ENCODE assay signal across 14 cellular contexts in genomic region chr9:94600715-94601114, GRCh38. TPM values are rescaled to one million over a fixed set of nuclear protein-coding genes. Genes with fewer than 3 reads are reported as not detected.
A peak's percentile ranks its signal among the peaks of the same experiment; 100 is the strongest.
DNase-seq lines count a peak whose midpoint lies in the region; ATAC-seq and TF ChIP-seq lines count a peak whose summit lies in the region.
"Had no signal": no experiment of that assay in that cellular context is flagged by ENCODE, and none has a peak within 500 bp of the region (broad histone marks: within the 10 kb centered on the region; RNA-seq: fewer than 3 reads in every experiment).

No MANE protein-coding gene starts in this region.

- intact Hi-C loops in OCI-LY7 (cut with micrococcal nuclease; ENCODE audit: unreplicated experiment) (no loop called here), transverse colon (cut with DNase I; ENCODE audit: low total_unique reads) (loop anchor here (2.0 kb wide), 1 partner anchor 70 kb away; no protein-coding TSS in a partner anchor)

- H2BK15ac ChIP-seq in neuronal stem cell (ENCODE audit: low read length), result no peak overlapping the region

- H3K9me3 ChIP-seq in OCI-LY7 (ENCODE audit: low read length) (no peaks in the 10 kb centered on the region), liver (ENCODE audit: control insufficient read depth in 4 of 4, low read length in 3 of 4) (no peaks in the 10 kb centered on the region), neuronal stem cell (replicated peaks in 1 of 2; ENCODE audit: control insufficient read depth in 2 of 2, insufficient read depth in 1 of 2, low read depth in 1 of 2, low read length in 2 of 2) (no peaks in the 10 kb centered on the region), transverse colon (no peaks in the 10 kb centered on the region)
- H3K9me3 ChIP-seq: BLaER1 treated with 17β-estradiol and CSF1 and Interleukin-3, amounts not matched to agents 10 nM and 100 nM had no signal

- ATAC-seq in HG03175 (IDR thresholded peaks at IDR 0.05; ENCODE audit: unreplicated experiment), result no peak
- ATAC-seq in HG03025 (IDR thresholded peaks at IDR 0.05; ENCODE audit: low FRiP score, unreplicated experiment), result no peak

- H2AFZ ChIP-seq in OCI-LY7 (ENCODE audit: low read length) (peak overlapping the region; percentile 87; the same call in 1 of the 2 replicates), neuronal stem cell (ENCODE audit: low read length) (peak overlapping the region; percentile 23)
- H2AFZ ChIP-seq: GM23248 had no signal

- BruUV-seq in OCI-LY7 (replicated peaks; lab: Mats Ljungman, UMichigan), result no TSS peak

- no peak overlapping the region for H2BK12ac ChIP-seq in neuronal stem cell (ENCODE audit: low read length)

- H3K4me2 ChIP-seq in OCI-LY7 (ENCODE audit: low read length), result peak overlapping the region; percentile 59
- no peak overlapping the region for H3K4me2 ChIP-seq in neuronal stem cell (ENCODE audit: insufficient read depth, low read length, poor library complexity, severe bottlenecking)
- H3K4me2 ChIP-seq: BLaER1 treated with 17β-estradiol and CSF1 and Interleukin-3, amounts not matched to agents 10 nM and 100 nM had no signal

- H3K4me1 ChIP-seq in OCI-LY7 (ENCODE audit: insufficient read depth, low read length, poor library complexity, severe bottlenecking), result peaks cover 92% of the 10 kb centered on the region
- peaks cover 0 to 16% (median 6%) of the 10 kb centered on the region in 4 donors for H3K4me1 ChIP-seq in liver (ENCODE audit: control insufficient read depth in 4 of 4, insufficient read depth in 4 of 4, low read length in 3 of 4)
- H3K4me1 ChIP-seq in neuronal stem cell (ENCODE audit: control insufficient read depth in 2 of 2, insufficient read depth in 1 of 2, low read depth in 1 of 2, low read length in 2 of 2), result peaks cover 0 to 2% of the 10 kb centered on the region in 2 donors
- H3K4me1 ChIP-seq in transverse colon, result peaks cover 15 to 38% (median 26%) of the 10 kb centered on the region in 4 donors

- TF ChIP-seq CTCF in OCI-LY7 (conservative IDR thresholded peaks at IDR 0.05; ENCODE audit: low read length), result no peak
- TF ChIP-seq CTCF in liver (IDR thresholded peaks at IDR 0.05; ENCODE audit: low read depth, low read length, missing input control), result no peak
- no peak for TF ChIP-seq CTCF in transverse colon (IDR thresholded peaks at IDR 0.05)

- no peak overlapping the region for H3K4me3 ChIP-seq in OCI-LY7 (ENCODE audit: low read depth, low read length, poor library complexity, severe bottlenecking)
- no peak overlapping the region for H3K4me3 ChIP-seq in liver (ENCODE audit: low read depth in 1 of 3, low read length in 3 of 3)
- H3K4me3 ChIP-seq in neuronal stem cell (ENCODE audit: low read length in 2 of 2), result no peak overlapping the region
- H3K4me3 ChIP-seq in transverse colon, result no peak overlapping the region
- H3K4me3 ChIP-seq: BLaER1 treated with 17β-estradiol and CSF1 and Interleukin-3, amounts not matched to agents 10 nM and 100 nM; GM23248 had no signal

- H2BK5ac ChIP-seq in neuronal stem cell (ENCODE audit: low read length), result no peak overlapping the region

- no peak overlapping the region for H2AK5ac ChIP-seq in neuronal stem cell (ENCODE audit: low read depth, low read length)

- H3K9ac ChIP-seq in liver (ENCODE audit: low read depth in 1 of 2, low read length in 2 of 2) (peak overlapping the region in 1 of 2 donors; percentile 34), neuronal stem cell (ENCODE audit: low read depth, low read length, poor library complexity) (no peak overlapping the region)
- H3K9ac ChIP-seq: BLaER1 treated with 17β-estradiol and CSF1 and Interleukin-3, amounts not matched to agents 10 nM and 100 nM; GM23248 had no signal

- H4K8ac ChIP-seq in neuronal stem cell (ENCODE audit: low read depth, low read length), result no peak overlapping the region

- no peaks in the 10 kb centered on the region for H3K9me2 ChIP-seq in OCI-LY7 (ENCODE audit: insufficient read depth, low read length)

- no peak overlapping the region for H2BK120ac ChIP-seq in neuronal stem cell (ENCODE audit: low read depth, low read length)

- H3K18ac ChIP-seq in neuronal stem cell (ENCODE audit: low read length), result no peak overlapping the region

- TF ChIP-seq RAD21 in liver (IDR thresholded peaks at IDR 0.05), result no peak

- CTCF ChIA-PET in OCI-LY7 (lab: Charles Lee; ENCODE audit: unreplicated experiment), result no interaction called here

- no peak for TF ChIP-seq EP300 in transverse colon (IDR thresholded peaks at IDR 0.05; ENCODE audit: low read depth)

- H3K27ac ChIP-seq in OCI-LY7 (ENCODE audit: low read depth, low read length, poor library complexity, severe bottlenecking), result peak overlapping the region; percentile 83
- peak overlapping the region; percentile 72 to 86 for H3K27ac ChIP-seq in liver (ENCODE audit: low read depth in 1 of 2, low read length in 2 of 2)
- no peak overlapping the region for H3K27ac ChIP-seq in neuronal stem cell (replicated peaks; ENCODE audit: low read length)
- peak overlapping the region in 3 of 4 donors; percentile 60 to 72 (median 64) for H3K27ac ChIP-seq in transverse colon
- H3K27ac ChIP-seq: BLaER1 treated with 17β-estradiol and CSF1 and Interleukin-3, amounts not matched to agents 10 nM and 100 nM; GM23248 had no signal

- H4K91ac ChIP-seq in neuronal stem cell (ENCODE audit: low read depth, low read length, poor library complexity), result no peak overlapping the region

- 68% methylated on average over 10 of the region's 10 CpGs for WGBS in liver
- no CpG with 5 or more reads among the region's 10 CpGs for WGBS in neuronal stem cell (ENCODE audit: extremely low coverage in 2 of 2, insufficient read length in 2 of 2, insufficient replicate concordance in 1 of 2), 2 donors
- WGBS in transverse colon (ENCODE audit: low coverage in 1 of 2), 2 donors, result 51 to 60% methylated on average over 9 to 10 of the region's 10 CpGs

- H3K79me1 ChIP-seq in neuronal stem cell (ENCODE audit: low read depth, low read length), result no peaks in the 10 kb centered on the region

- H3K79me2 ChIP-seq in OCI-LY7 (ENCODE audit: insufficient read depth, low read depth, low read length), result peaks cover 9% of the 10 kb centered on the region; the same call in 1 of the 2 replicates

- H3K36me3 ChIP-seq in OCI-LY7 (ENCODE audit: insufficient read depth, low read length), result peaks cover 5% of the 10 kb centered on the region; the same call in 1 of the 2 replicates
- H3K36me3 ChIP-seq in liver (ENCODE audit: control insufficient read depth in 4 of 4, insufficient read depth in 3 of 4, low read depth in 1 of 4, low read length in 3 of 4), result peaks cover 2 to 29% (median 19%) of the 10 kb centered on the region in 4 donors
- H3K36me3 ChIP-seq in neuronal stem cell (replicated peaks in 1 of 2; ENCODE audit: control insufficient read depth in 2 of 2, insufficient read depth in 2 of 2, low read length in 2 of 2), result no peaks in the 10 kb centered on the region
- no peaks in the 10 kb centered on the region for H3K36me3 ChIP-seq in transverse colon
- H3K36me3 ChIP-seq: BLaER1 treated with 17β-estradiol and CSF1 and Interleukin-3, amounts not matched to agents 10 nM and 100 nM had no signal

- TF ChIP-seq POLR2A in transverse colon (IDR thresholded peaks at IDR 0.05), result no peak

- no peak overlapping the region for H3K23ac ChIP-seq in neuronal stem cell (ENCODE audit: low read depth, low read length, poor library complexity)

- no peaks in the 10 kb centered on the region for H4K20me1 ChIP-seq in OCI-LY7 (ENCODE audit: insufficient read depth, low read length)
- H4K20me1 ChIP-seq: BLaER1 treated with 17β-estradiol and CSF1 and Interleukin-3, amounts not matched to agents 10 nM and 100 nM had no signal

- no peak overlapping the region for H3K4ac ChIP-seq in neuronal stem cell (ENCODE audit: low read length)

- H3K14ac ChIP-seq in neuronal stem cell (ENCODE audit: low read length), result no peak overlapping the region

- POLR2A ChIA-PET in OCI-LY7 (lab: Charles Lee), result interaction anchor here (1.1 to 1.5 kb wide), 2 partner anchors 16 to 73 kb away, joined by 3 to 4 read pairs; no protein-coding TSS in a partner anchor

- H3K27me3 ChIP-seq in liver (ENCODE audit: control insufficient read depth in 4 of 4, insufficient read depth in 4 of 4, low read length in 3 of 4) (no peaks in the 10 kb centered on the region), neuronal stem cell (ENCODE audit: control insufficient read depth in 3 of 3, insufficient read depth in 3 of 3, low read depth in 1 of 3, low read length in 3 of 3) (peaks cover 0 to 19% (median 0%) of the 10 kb centered on the region in 3 experiments), transverse colon (no peaks in the 10 kb centered on the region)
- H3K27me3 ChIP-seq: BLaER1 treated with 17β-estradiol and CSF1 and Interleukin-3, amounts not matched to agents 10 nM and 100 nM had no signal

- in situ Hi-C loops in transverse colon (cut with MboI; ENCODE audit: low pct_ligation_motif_present in 1 of 4, low pct_unique_long_range_greater_than_20kb in 1 of 4, low sequenced_read_pairs in 3 of 4), result no loop called here

- no peak for DNase-seq in OCI-LY7 (ENCODE audit: low spot score)
- no peak for DNase-seq in neuronal stem cell (ENCODE audit: low spot score)
- DNase-seq in transverse colon, result no peak
- DNase-seq in DMS153 (lab: John Stamatoyannopoulos, UW), result no peak
- DNase-seq: 8988T; CD4-positive, CD25-positive, alpha-beta regulatory T cell; DMS79 treated with DMSO at 0.1 percent for 48 hours; EL; GM23248 had no signal

TF ChIP-seq in liver, 16 proteins besides CTCF, POLR2A, EP300 and RAD21 (continues in another document):
- no peak for TF ChIP-seq JUND (IDR thresholded peaks at IDR 0.05)
- no peak for TF ChIP-seq SP1 (IDR thresholded peaks at IDR 0.05)
- no peak for TF ChIP-seq MAX (IDR thresholded peaks at IDR 0.05)
- no peak for TF ChIP-seq HNF4G (IDR thresholded peaks at IDR 0.05)

RNA-seq across cellular contexts. Expression of gene FBP2, which starts 7.1 kb away (rescaled TPM):
- total RNA-seq in OCI-LY7 (2014; rRNA removed; shearing (Covaris generic)), result not detected in 2 replicates
- total RNA-seq in OCI-LY7 (2022), result not detected in 2 replicates
- not detected for total RNA-seq in liver
- not detected for polyA plus RNA-seq in liver
- 0.03 TPM for polyA plus RNA-seq in neuronal stem cell (2013, experiment 1 of 2)
- not detected for polyA plus RNA-seq in neuronal stem cell (2013, experiment 2 of 2)
- not detected for total RNA-seq in transverse colon
- total RNA-seq: CD4-positive, CD25-positive, alpha-beta regulatory T cell; GM23248; HT1080 had no signal
- polyA plus RNA-seq: CD4-positive, CD25-positive, alpha-beta regulatory T cell; GM23248 had no signal

RNA-seq across cellular contexts. Expression of gene FBP1, which starts 38.6 kb away (rescaled TPM):
- 70.0 and 79.1 TPM in 2 replicates for total RNA-seq in OCI-LY7 (2014; rRNA removed; shearing (Covaris generic))
- total RNA-seq in OCI-LY7 (2022), result 63.9 and 94.1 TPM in 2 replicates
- total RNA-seq in liver, result 100 to 1,000 TPM in 1 of 2 donors, 10 to 100 TPM in 1; 27.8 to 233 TPM
- 100 to 1,000 TPM; 401 to 574 TPM for polyA plus RNA-seq in liver
- 0.45 TPM for polyA plus RNA-seq in neuronal stem cell (2013, experiment 1 of 2)
- polyA plus RNA-seq in neuronal stem cell (2013, experiment 2 of 2), result 0.43 TPM
- total RNA-seq in transverse colon, result 10 to 100 TPM; 21.3 to 55.7 (median 44.6) TPM
- total RNA-seq: GM23248, HT1080 had no signal
- polyA plus RNA-seq: GM23248 had no signal

RNA-seq across cellular contexts. Expression of gene PCAT7, which starts 45.8 kb away (rescaled TPM):
- 1.8 and 2.9 TPM in 2 replicates for total RNA-seq in OCI-LY7 (2014; rRNA removed; shearing (Covaris generic))
- 2.5 and 3.2 TPM in 2 replicates for total RNA-seq in OCI-LY7 (2022)
- under 1 TPM; 0.19 to 0.67 TPM for total RNA-seq in liver
- under 1 TPM; 0.71 to 0.95 TPM for polyA plus RNA-seq in liver
- 5.3 TPM for polyA plus RNA-seq in neuronal stem cell (2013, experiment 1 of 2)
- polyA plus RNA-seq in neuronal stem cell (2013, experiment 2 of 2), result 5.3 TPM
- 1 to 10 TPM in 3 of 4 donors, under 1 TPM in 1; 0.60 to 5.2 (median 1.7) TPM for total RNA-seq in transverse colon
- total RNA-seq: CD4-positive, CD25-positive, alpha-beta regulatory T cell; GM23248 had no signal
- polyA plus RNA-seq: CD4-positive, CD25-positive, alpha-beta regulatory T cell; GM23248 had no signal
